8 cellular contexts compared by ENCODE assay signal in genomic region chr4:39046243-39046642, GRCh38. TPM values are rescaled to one million over a fixed set of nuclear protein-coding genes. Genes with fewer than 3 reads are reported as not detected.
DNase-seq lines count a peak whose midpoint lies in the region; ATAC-seq and TF ChIP-seq lines count a peak whose summit lies in the region.

No MANE protein-coding gene starts in this region.

- H3K9ac ChIP-seq in BLaER1 = no peak overlapping the region
- H3K9ac ChIP-seq in mucosa of rectum (ENCODE audit: low read depth in 1 of 2, low read length in 2 of 2) = no peak overlapping the region

- H4K20me1 ChIP-seq in BLaER1 = peaks cover 29% of the 10 kb centered on the region

- H3K27me3 ChIP-seq in BLaER1 (no peaks in the 10 kb centered on the region), mucosa of rectum (ENCODE audit: control insufficient read depth in 2 of 2, insufficient read depth in 2 of 2, low read length in 2 of 2) (no peaks in the 10 kb centered on the region)

- ATAC-seq in sciatic nerve = no peak

- H3K27ac Mint-ChIP-seq in IgD-negative memory B cell = peak overlapping the region; percentile 85 to 93 (median 91)

- H3K4me1 ChIP-seq in BLaER1 (peaks cover 40% of the 10 kb centered on the region), mucosa of rectum (ENCODE audit: control insufficient read depth in 2 of 2, insufficient read depth in 2 of 2, low read length in 2 of 2) (peaks cover 6 to 8% of the 10 kb centered on the region in 2 donors)

- intact Hi-C loops in sciatic nerve (cut with DNase I) = no loop called here

- H3K36me3 ChIP-seq in BLaER1 (no peaks in the 10 kb centered on the region), mucosa of rectum (ENCODE audit: control insufficient read depth in 2 of 2, insufficient read depth in 2 of 2, low read length in 2 of 2) (no peaks in the 10 kb centered on the region)

- H3K9me3 ChIP-seq in BLaER1 (no peaks in the 10 kb centered on the region), mucosa of rectum (ENCODE audit: control insufficient read depth in 2 of 2, low read length in 2 of 2) (no peaks in the 10 kb centered on the region)

- peak overlapping the region; percentile 85 for H3K4me2 ChIP-seq in BLaER1

- H3K27me3 Mint-ChIP-seq in IgD-negative memory B cell = no peaks in the 10 kb centered on the region

- no peak for TF ChIP-seq POLR2A in erythroblast (IDR thresholded peaks at IDR 0.05; ENCODE audit: low read length)

- no peaks in the 10 kb centered on the region for H3K36me3 Mint-ChIP-seq in IgD-negative memory B cell

- H3K4me3 Mint-ChIP-seq in IgD-negative memory B cell = peak overlapping the region; percentile 89 to 99 (median 96)

- peak; percentile 70 for DNase-seq in amniotic epithelial cell (ENCODE audit: low read depth)
- DNase-seq in NCI-H1694 treated with DMSO at 0.1 percent for 48 hours (lab: John Stamatoyannopoulos, UW) = no peak
- no peak for DNase-seq in sciatic nerve (ENCODE audit: low spot score)
- no peak for DNase-seq in DMS153 treated with DMSO at 0.1 percent for 48 hours (lab: John Stamatoyannopoulos, UW; ENCODE audit: unreplicated experiment)
- no peak for DNase-seq in erythroblast (lab: John Stamatoyannopoulos, UW)

- H3K27ac ChIP-seq in BLaER1 (no peak overlapping the region), mucosa of rectum (ENCODE audit: low read depth in 2 of 2, low read length in 2 of 2) (peak overlapping the region; percentile 21 to 48)

- no peaks in the 10 kb centered on the region for H3K9me3 Mint-ChIP-seq in IgD-negative memory B cell

- peaks cover 49 to 61% (median 56%) of the 10 kb centered on the region in 3 donors for H3K4me1 Mint-ChIP-seq in IgD-negative memory B cell

- no peak overlapping the region for H3K4me3 ChIP-seq in BLaER1
- H3K4me3 ChIP-seq in mucosa of rectum (ENCODE audit: low read length in 2 of 2) = peak overlapping the region in 1 of 2 donors; percentile 67

RNA-seq across cellular contexts. Expression of gene TMEM156, which starts 14.0 kb away (rescaled TPM):
- polyA plus RNA-seq in IgD-negative memory B cell = 152 TPM
- 0.62 TPM for total RNA-seq in sciatic nerve

RNA-seq across cellular contexts. Expression of gene KLHL5, which starts 15.8 kb away (rescaled TPM):
- 26.6 TPM for polyA plus RNA-seq in IgD-negative memory B cell
- 48.2 TPM for total RNA-seq in sciatic nerve
